In genomic region chr3:37995652-37996641, GRCh38 we compare ENCODE assay signal across 2 cellular contexts.
TF ChIP-seq lines count a peak whose summit lies in the region.

No MANE protein-coding gene starts in this region.

TF ChIP-seq in SK-N-SH, 30 proteins besides CTCF, POLR2A, EP300 and RAD21 (continued from another document):
- TF ChIP-seq, protein P1, sequence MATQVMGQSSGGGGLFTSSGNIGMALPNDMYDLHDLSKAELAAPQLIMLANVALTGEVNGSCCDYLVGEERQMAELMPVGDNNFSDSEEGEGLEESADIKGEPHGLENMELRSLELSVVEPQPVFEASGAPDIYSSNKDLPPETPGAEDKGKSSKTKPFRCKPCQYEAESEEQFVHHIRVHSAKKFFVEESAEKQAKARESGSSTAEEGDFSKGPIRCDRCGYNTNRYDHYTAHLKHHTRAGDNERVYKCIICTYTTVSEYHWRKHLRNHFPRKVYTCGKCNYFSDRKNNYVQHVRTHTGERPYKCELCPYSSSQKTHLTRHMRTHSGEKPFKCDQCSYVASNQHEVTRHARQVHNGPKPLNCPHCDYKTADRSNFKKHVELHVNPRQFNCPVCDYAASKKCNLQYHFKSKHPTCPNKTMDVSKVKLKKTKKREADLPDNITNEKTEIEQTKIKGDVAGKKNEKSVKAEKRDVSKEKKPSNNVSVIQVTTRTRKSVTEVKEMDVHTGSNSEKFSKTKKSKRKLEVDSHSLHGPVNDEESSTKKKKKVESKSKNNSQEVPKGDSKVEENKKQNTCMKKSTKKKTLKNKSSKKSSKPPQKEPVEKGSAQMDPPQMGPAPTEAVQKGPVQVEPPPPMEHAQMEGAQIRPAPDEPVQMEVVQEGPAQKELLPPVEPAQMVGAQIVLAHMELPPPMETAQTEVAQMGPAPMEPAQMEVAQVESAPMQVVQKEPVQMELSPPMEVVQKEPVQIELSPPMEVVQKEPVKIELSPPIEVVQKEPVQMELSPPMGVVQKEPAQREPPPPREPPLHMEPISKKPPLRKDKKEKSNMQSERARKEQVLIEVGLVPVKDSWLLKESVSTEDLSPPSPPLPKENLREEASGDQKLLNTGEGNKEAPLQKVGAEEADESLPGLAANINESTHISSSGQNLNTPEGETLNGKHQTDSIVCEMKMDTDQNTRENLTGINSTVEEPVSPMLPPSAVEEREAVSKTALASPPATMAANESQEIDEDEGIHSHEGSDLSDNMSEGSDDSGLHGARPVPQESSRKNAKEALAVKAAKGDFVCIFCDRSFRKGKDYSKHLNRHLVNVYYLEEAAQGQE (IDR thresholded peaks at IDR 0.05; ENCODE audit: low read depth, low read length): no peak
- TF ChIP-seq CHD2 (IDR thresholded peaks at IDR 0.05; ENCODE audit: low read length, partially characterized antibody): no peak
- TF ChIP-seq SIN3A (IDR thresholded peaks at IDR 0.05; ENCODE audit: borderline replicate concordance, low read depth, low read length): no peak
- TF ChIP-seq SMC3 (IDR thresholded peaks at IDR 0.05; ENCODE audit: low read depth, low read length): no peak
- TF ChIP-seq NRF1 (IDR thresholded peaks at IDR 0.05; ENCODE audit: low read depth, low read length): no peak

TF ChIP-seq in SK-N-SH treated with all-trans-retinoic acid at 6 μM for 48 hours, 23 proteins besides CTCF, POLR2A, EP300 and RAD21 (continued from another document):
- TF ChIP-seq, protein P2, sequence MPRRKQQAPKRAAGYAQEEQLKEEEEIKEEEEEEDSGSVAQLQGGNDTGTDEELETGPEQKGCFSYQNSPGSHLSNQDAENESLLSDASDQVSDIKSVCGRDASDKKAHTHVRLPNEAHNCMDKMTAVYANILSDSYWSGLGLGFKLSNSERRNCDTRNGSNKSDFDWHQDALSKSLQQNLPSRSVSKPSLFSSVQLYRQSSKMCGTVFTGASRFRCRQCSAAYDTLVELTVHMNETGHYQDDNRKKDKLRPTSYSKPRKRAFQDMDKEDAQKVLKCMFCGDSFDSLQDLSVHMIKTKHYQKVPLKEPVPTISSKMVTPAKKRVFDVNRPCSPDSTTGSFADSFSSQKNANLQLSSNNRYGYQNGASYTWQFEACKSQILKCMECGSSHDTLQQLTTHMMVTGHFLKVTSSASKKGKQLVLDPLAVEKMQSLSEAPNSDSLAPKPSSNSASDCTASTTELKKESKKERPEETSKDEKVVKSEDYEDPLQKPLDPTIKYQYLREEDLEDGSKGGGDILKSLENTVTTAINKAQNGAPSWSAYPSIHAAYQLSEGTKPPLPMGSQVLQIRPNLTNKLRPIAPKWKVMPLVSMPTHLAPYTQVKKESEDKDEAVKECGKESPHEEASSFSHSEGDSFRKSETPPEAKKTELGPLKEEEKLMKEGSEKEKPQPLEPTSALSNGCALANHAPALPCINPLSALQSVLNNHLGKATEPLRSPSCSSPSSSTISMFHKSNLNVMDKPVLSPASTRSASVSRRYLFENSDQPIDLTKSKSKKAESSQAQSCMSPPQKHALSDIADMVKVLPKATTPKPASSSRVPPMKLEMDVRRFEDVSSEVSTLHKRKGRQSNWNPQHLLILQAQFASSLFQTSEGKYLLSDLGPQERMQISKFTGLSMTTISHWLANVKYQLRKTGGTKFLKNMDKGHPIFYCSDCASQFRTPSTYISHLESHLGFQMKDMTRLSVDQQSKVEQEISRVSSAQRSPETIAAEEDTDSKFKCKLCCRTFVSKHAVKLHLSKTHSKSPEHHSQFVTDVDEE (CRISPR knock-in tag; IDR thresholded peaks at IDR 0.05): no peak
- no peak for TF ChIP-seq ZNF565 (CRISPR knock-in tag; conservative IDR thresholded peaks at IDR 0.05; ENCODE audit: low read depth)
- no peak for TF ChIP-seq POU6F1 (CRISPR knock-in tag; IDR thresholded peaks at IDR 0.05; ENCODE audit: borderline replicate concordance, low read depth)
- TF ChIP-seq ZNF70 (CRISPR knock-in tag; IDR thresholded peaks at IDR 0.05): no peak
- no peak for TF ChIP-seq ZFP3 (CRISPR knock-in tag; IDR thresholded peaks at IDR 0.05)
TF ChIP-seq in SK-N-SH treated with all-trans-retinoic acid at 6 μM for 48 hours: peak in this region for 0.
